ENCODE assay signal across 1 cellular context in the genomic region with DNA sequence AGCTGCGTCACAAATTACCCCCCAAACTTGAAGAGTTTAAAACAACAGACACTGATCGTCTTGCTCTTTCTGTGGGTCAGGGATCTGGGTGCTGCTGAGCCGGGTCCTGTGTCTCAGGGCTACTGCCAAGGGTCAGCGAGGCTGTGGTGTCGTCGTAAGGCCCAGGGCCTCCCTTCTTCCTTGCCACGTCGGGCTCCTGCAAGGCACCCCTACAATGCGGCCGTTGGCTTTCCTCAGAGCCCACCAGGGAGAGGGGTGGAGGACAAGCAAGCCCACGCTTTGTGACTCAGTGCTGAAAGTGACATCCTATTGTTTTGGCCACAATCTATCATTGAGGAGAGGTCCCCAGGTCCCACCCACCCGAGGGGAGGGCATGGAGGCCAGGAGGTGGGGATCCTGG.
TF ChIP-seq lines count a peak whose summit lies in the region.

No MANE protein-coding gene starts in this region.

TF ChIP-seq in IMR-90, 13 proteins besides CTCF, POLR2A, EP300 and RAD21:
- TF ChIP-seq BHLHE40 (IDR thresholded peaks at IDR 0.05; ENCODE audit: low read depth, low read length): no peak
- no peak for TF ChIP-seq RFX5 (IDR thresholded peaks at IDR 0.05; ENCODE audit: low read depth, low read length)
- TF ChIP-seq, protein P1, sequence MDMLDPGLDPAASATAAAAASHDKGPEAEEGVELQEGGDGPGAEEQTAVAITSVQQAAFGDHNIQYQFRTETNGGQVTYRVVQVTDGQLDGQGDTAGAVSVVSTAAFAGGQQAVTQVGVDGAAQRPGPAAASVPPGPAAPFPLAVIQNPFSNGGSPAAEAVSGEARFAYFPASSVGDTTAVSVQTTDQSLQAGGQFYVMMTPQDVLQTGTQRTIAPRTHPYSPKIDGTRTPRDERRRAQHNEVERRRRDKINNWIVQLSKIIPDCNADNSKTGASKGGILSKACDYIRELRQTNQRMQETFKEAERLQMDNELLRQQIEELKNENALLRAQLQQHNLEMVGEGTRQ (IDR thresholded peaks at IDR 0.05; ENCODE audit: low read depth, low read length): no peak
- TF ChIP-seq MAZ (IDR thresholded peaks at IDR 0.05; ENCODE audit: borderline replicate concordance, low read depth, low read length): no peak
- no peak for TF ChIP-seq MXI1 (IDR thresholded peaks at IDR 0.05; ENCODE audit: borderline replicate concordance, low read depth, low read length)
- TF ChIP-seq, protein P2, sequence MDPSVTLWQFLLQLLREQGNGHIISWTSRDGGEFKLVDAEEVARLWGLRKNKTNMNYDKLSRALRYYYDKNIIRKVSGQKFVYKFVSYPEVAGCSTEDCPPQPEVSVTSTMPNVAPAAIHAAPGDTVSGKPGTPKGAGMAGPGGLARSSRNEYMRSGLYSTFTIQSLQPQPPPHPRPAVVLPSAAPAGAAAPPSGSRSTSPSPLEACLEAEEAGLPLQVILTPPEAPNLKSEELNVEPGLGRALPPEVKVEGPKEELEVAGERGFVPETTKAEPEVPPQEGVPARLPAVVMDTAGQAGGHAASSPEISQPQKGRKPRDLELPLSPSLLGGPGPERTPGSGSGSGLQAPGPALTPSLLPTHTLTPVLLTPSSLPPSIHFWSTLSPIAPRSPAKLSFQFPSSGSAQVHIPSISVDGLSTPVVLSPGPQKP (IDR thresholded peaks at IDR 0.05; ENCODE audit: borderline replicate concordance, low read depth, low read length): no peak
- no peak for TF ChIP-seq NFE2L2 (IDR thresholded peaks at IDR 0.05; ENCODE audit: low read depth, low read length)
- no peak for TF ChIP-seq MAFK (IDR thresholded peaks at IDR 0.05; ENCODE audit: low read depth, low read length)
- no peak for TF ChIP-seq SMC3 (IDR thresholded peaks at IDR 0.05; ENCODE audit: low read depth, low read length)
- TF ChIP-seq CEBPB (IDR thresholded peaks at IDR 0.05; ENCODE audit: low read depth, low read length): no peak
